In the genomic region with DNA sequence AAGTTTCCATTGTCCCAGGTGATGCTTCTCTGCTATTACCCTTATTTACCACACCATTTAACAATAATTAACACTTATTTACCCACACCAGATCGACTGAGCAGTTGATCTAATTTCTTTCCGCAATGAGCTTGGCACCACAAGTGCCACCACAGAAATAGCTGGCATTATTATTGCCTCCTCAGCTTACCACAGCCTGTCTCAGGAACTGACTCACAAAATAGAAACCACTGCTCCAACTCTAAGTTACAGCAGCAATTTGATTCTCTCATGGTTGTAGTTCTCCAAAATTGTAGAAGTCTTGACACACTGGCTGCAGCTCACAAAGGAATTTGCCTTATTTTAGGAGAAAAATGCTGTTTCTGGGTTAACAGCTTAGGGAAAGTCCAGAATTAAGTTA, we compare ENCODE assay signal across 15 cellular contexts. TPM values are rescaled to one million over a fixed set of nuclear protein-coding genes. Genes with fewer than 3 reads are reported as not detected.
DNase-seq lines count a peak whose midpoint lies in the region; ATAC-seq and TF ChIP-seq lines count a peak whose summit lies in the region.
"Had no signal": no experiment of that assay in that cellular context is flagged by ENCODE, and none has a peak within 500 bp of the region (broad histone marks: within the 10 kb centered on the region; RNA-seq: fewer than 3 reads in every experiment).

No MANE protein-coding gene starts in this region.

- no peaks in the 10 kb centered on the region for H3K9me3 ChIP-seq in tibial artery

- no peak overlapping the region for H3K4me3 ChIP-seq in tibial artery
- H3K4me3 ChIP-seq: BLaER1, cardiac muscle cell had no signal

- intact Hi-C loops in tibial artery (cut with DNase I; ENCODE audit: low total_unique reads): loop anchor here (10.0 kb wide), 1 partner anchor 142 kb away; a partner anchor contains a TSS

- H3K27me3 Mint-ChIP-seq in activated naive CD8-positive, alpha-beta T cell treated with anti-CD3 and anti-CD28 coated beads, Interleukin-2, amount 10 ng/mL, durations not matched to agents 7 days and 5 days: no peaks in the 10 kb centered on the region
- H3K27me3 Mint-ChIP-seq in activated naive CD8-positive, alpha-beta T cell treated with anti-CD3 and anti-CD28 coated beads, Interleukin-2, amount 50 U/mL, for 24 hours: no peaks in the 10 kb centered on the region
- H3K27me3 Mint-ChIP-seq in chondrocyte (ENCODE audit: low read depth): no peaks in the 10 kb centered on the region

- H3K36me3 ChIP-seq in tibial artery: peaks cover 3 to 9% (median 6%) of the 10 kb centered on the region in 3 donors

- H3K36me3 Mint-ChIP-seq in activated naive CD8-positive, alpha-beta T cell treated with anti-CD3 and anti-CD28 coated beads, Interleukin-2, amount 10 ng/mL, durations not matched to agents 7 days and 5 days: peaks cover 48% of the 10 kb centered on the region
- peaks cover 72% of the 10 kb centered on the region for H3K36me3 Mint-ChIP-seq in activated naive CD8-positive, alpha-beta T cell treated with anti-CD3 and anti-CD28 coated beads, Interleukin-2, amount 50 U/mL, for 24 hours (ENCODE audit: low read depth)
- peaks cover 5% of the 10 kb centered on the region for H3K36me3 Mint-ChIP-seq in chondrocyte (ENCODE audit: low read depth)

- H3K4me1 ChIP-seq in tibial artery: peaks cover 0 to 13% (median 6%) of the 10 kb centered on the region in 4 donors

- ATAC-seq in activated naive CD8-positive, alpha-beta T cell treated with anti-CD3 and anti-CD28 coated beads, Interleukin-2, amount 10 ng/mL, durations not matched to agents 7 days and 5 days (ENCODE audit: low read depth): no peak
- no peak for ATAC-seq in activated naive CD8-positive, alpha-beta T cell treated with anti-CD3 and anti-CD28 coated beads, Interleukin-2, amount 50 U/mL, for 24 hours
- ATAC-seq in GM21360 (IDR thresholded peaks at IDR 0.05; ENCODE audit: unreplicated experiment): no peak
- ATAC-seq in HG03520 (IDR thresholded peaks at IDR 0.05; ENCODE audit: unreplicated experiment): no peak
- ATAC-seq: WTC11 had no signal

- TF ChIP-seq CTCF in chondrocyte (IDR thresholded peaks at IDR 0.05) (no peak), tibial artery (IDR thresholded peaks at IDR 0.05) (no peak)

- H3K4me1 Mint-ChIP-seq in activated naive CD8-positive, alpha-beta T cell treated with anti-CD3 and anti-CD28 coated beads, Interleukin-2, amount 10 ng/mL, durations not matched to agents 7 days and 5 days: peaks cover 18% of the 10 kb centered on the region
- peaks cover 36% of the 10 kb centered on the region for H3K4me1 Mint-ChIP-seq in activated naive CD8-positive, alpha-beta T cell treated with anti-CD3 and anti-CD28 coated beads, Interleukin-2, amount 50 U/mL, for 24 hours
- peaks cover 61% of the 10 kb centered on the region for H3K4me1 Mint-ChIP-seq in chondrocyte (ENCODE audit: low read depth)

- no peak overlapping the region for H3K27ac ChIP-seq in tibial artery
- H3K27ac ChIP-seq: BLaER1, cardiac muscle cell had no signal

- peaks cover 28% of the 10 kb centered on the region for H3K9me3 Mint-ChIP-seq in activated naive CD8-positive, alpha-beta T cell treated with anti-CD3 and anti-CD28 coated beads, Interleukin-2, amount 10 ng/mL, durations not matched to agents 7 days and 5 days
- H3K9me3 Mint-ChIP-seq in activated naive CD8-positive, alpha-beta T cell treated with anti-CD3 and anti-CD28 coated beads, Interleukin-2, amount 50 U/mL, for 24 hours: peaks cover 57% of the 10 kb centered on the region
- peaks cover 6% of the 10 kb centered on the region for H3K9me3 Mint-ChIP-seq in chondrocyte (ENCODE audit: low read depth)
- H3K9me3 Mint-ChIP-seq: WTC11 had no signal

- H3K27me3 ChIP-seq in tibial artery: no peaks in the 10 kb centered on the region
- H3K27me3 ChIP-seq: BLaER1, cardiac muscle cell had no signal

- H3K4me3 Mint-ChIP-seq in activated naive CD8-positive, alpha-beta T cell treated with anti-CD3 and anti-CD28 coated beads, Interleukin-2, amount 10 ng/mL, durations not matched to agents 7 days and 5 days: peak overlapping the region; percentile 1
- no peak overlapping the region for H3K4me3 Mint-ChIP-seq in activated naive CD8-positive, alpha-beta T cell treated with anti-CD3 and anti-CD28 coated beads, Interleukin-2, amount 50 U/mL, for 24 hours
- H3K4me3 Mint-ChIP-seq in chondrocyte (ENCODE audit: unreplicated experiment): no peak overlapping the region
- H3K4me3 Mint-ChIP-seq: WTC11 had no signal

- DNase-seq in activated naive CD8-positive, alpha-beta T cell treated with anti-CD3 and anti-CD28 coated beads, Interleukin-2, amount 10 ng/mL, durations not matched to agents 7 days and 5 days: no peak
- DNase-seq in activated naive CD8-positive, alpha-beta T cell treated with anti-CD3 and anti-CD28 coated beads, Interleukin-2, amount 50 U/mL, for 24 hours: no peak
- peak; percentile 44 to 78 for DNase-seq in NOMO-1 (lab: John Stamatoyannopoulos, UW; ENCODE audit: unreplicated experiment in 2 of 2)
- DNase-seq in chondrocyte (ENCODE audit: low spot score): no peak
- DNase-seq in EL: no peak
- no peak for DNase-seq in tibial artery
- DNase-seq: mesenchymal stem cell; NCI-H2227 treated with DMSO at 0.1 percent for 48 hours; SHP77 treated with DMSO at 0.1 percent for 48 hours; stimulated activated CD4-positive, alpha-beta T cell treated with anti-CD3 and anti-CD28 coated beads, Interleukin-2, amount 100 ng/mL, for 24 hours had no signal

- POLR2A ChIA-PET in activated naive CD8-positive, alpha-beta T cell treated with anti-CD3 and anti-CD28 coated beads, Interleukin-2, amount 10 ng/mL, durations not matched to agents 7 days and 5 days (lab: Charles Lee): no interaction called here

- H3K27ac Mint-ChIP-seq in activated naive CD8-positive, alpha-beta T cell treated with anti-CD3 and anti-CD28 coated beads, Interleukin-2, amount 10 ng/mL, durations not matched to agents 7 days and 5 days: peak overlapping the region; percentile 3
- H3K27ac Mint-ChIP-seq in activated naive CD8-positive, alpha-beta T cell treated with anti-CD3 and anti-CD28 coated beads, Interleukin-2, amount 50 U/mL, for 24 hours: no peak overlapping the region
- peak overlapping the region; percentile 62 for H3K27ac Mint-ChIP-seq in chondrocyte (ENCODE audit: unreplicated experiment)

RNA-seq across cellular contexts. Expression of a gene that starts 22.5 kb away (rescaled TPM):
- total RNA-seq in activated naive CD8-positive, alpha-beta T cell treated with anti-CD3 and anti-CD28 coated beads, Interleukin-2, amount 10 ng/mL, durations not matched to agents 7 days and 5 days: 10 to 100 TPM; 46.4 to 49.7 TPM
- 17.2 to 24.6 TPM (median 18.6 TPM) in 3 replicates for total RNA-seq in chondrocyte

RNA-seq across cellular contexts. Expression of a gene that starts 22.5 kb away (rescaled TPM):
- 10 to 100 TPM; 71.6 to 80.4 TPM for total RNA-seq in activated naive CD8-positive, alpha-beta T cell treated with anti-CD3 and anti-CD28 coated beads, Interleukin-2, amount 10 ng/mL, durations not matched to agents 7 days and 5 days
- total RNA-seq in chondrocyte: 48.8 to 67.1 TPM (median 55.2 TPM) in 3 replicates

Comparison
In these comparisons a context has a peak if more than half of its experiments do, and no peak if none do; other contexts are left out.
1. DNase-seq: peak in NOMO-1 (2 of 2); none in activated naive CD8-positive, alpha-beta T cell treated with anti-CD3 and anti-CD28 coated beads, Interleukin-2, amount 10 ng/mL, durations not matched to agents 7 days and 5 days (single experiment), activated naive CD8-positive, alpha-beta T cell treated with anti-CD3 and anti-CD28 coated beads, Interleukin-2, amount 50 U/mL, for 24 hours (single experiment), chondrocyte (single experiment), EL (single experiment) and tibial artery (0 of 2).